1 cellular context compared by ENCODE assay signal in genomic region chr13:106101201-106101600, GRCh38.
TF ChIP-seq lines count a peak whose summit lies in the region.

No MANE protein-coding gene starts in this region.

TF ChIP-seq in WTC11, 78 proteins besides CTCF, POLR2A, EP300 and RAD21 (continued from another document):
- TF ChIP-seq AFF4 (CRISPR knock-in tag; IDR thresholded peaks at IDR 0.05; ENCODE audit: borderline replicate concordance) = no peak
- TF ChIP-seq, protein P1, sequence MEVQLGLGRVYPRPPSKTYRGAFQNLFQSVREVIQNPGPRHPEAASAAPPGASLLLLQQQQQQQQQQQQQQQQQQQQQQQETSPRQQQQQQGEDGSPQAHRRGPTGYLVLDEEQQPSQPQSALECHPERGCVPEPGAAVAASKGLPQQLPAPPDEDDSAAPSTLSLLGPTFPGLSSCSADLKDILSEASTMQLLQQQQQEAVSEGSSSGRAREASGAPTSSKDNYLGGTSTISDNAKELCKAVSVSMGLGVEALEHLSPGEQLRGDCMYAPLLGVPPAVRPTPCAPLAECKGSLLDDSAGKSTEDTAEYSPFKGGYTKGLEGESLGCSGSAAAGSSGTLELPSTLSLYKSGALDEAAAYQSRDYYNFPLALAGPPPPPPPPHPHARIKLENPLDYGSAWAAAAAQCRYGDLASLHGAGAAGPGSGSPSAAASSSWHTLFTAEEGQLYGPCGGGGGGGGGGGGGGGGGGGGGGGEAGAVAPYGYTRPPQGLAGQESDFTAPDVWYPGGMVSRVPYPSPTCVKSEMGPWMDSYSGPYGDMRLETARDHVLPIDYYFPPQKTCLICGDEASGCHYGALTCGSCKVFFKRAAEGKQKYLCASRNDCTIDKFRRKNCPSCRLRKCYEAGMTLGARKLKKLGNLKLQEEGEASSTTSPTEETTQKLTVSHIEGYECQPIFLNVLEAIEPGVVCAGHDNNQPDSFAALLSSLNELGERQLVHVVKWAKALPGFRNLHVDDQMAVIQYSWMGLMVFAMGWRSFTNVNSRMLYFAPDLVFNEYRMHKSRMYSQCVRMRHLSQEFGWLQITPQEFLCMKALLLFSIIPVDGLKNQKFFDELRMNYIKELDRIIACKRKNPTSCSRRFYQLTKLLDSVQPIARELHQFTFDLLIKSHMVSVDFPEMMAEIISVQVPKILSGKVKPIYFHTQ (CRISPR knock-in tag; IDR thresholded peaks at IDR 0.05) = no peak
- no peak for TF ChIP-seq MXD4 (CRISPR knock-in tag; IDR thresholded peaks at IDR 0.05; ENCODE audit: borderline replicate concordance)
- TF ChIP-seq NR1H2 (CRISPR knock-in tag; IDR thresholded peaks at IDR 0.05) = no peak
